ENCODE assay signal across 1 cellular context in genomic region chr1:28139033-28139712, GRCh38.
TF ChIP-seq lines count a peak whose summit lies in the region.

No MANE protein-coding gene starts in this region.

TF ChIP-seq in GM12878, 131 proteins besides CTCF, POLR2A, EP300 and RAD21:
- TF ChIP-seq TARDBP (IDR thresholded peaks at IDR 0.05; ENCODE audit: borderline replicate concordance) (no peak), JUNB (IDR thresholded peaks at IDR 0.05) (peak; percentile 66), RFX5 (IDR thresholded peaks at IDR 0.05; ENCODE audit: low read depth, low read length) (no peak), HCFC1 (IDR thresholded peaks at IDR 0.05; ENCODE audit: low read length) (no peak), IKZF2 (IDR thresholded peaks at IDR 0.05) (peak in 1 of 2 experiments; percentile 4; a peak in 1 of 4 replicates), SUZ12 (IDR thresholded peaks at IDR 0.05; ENCODE audit: unreplicated experiment) (no peak)
